In the genomic region with DNA sequence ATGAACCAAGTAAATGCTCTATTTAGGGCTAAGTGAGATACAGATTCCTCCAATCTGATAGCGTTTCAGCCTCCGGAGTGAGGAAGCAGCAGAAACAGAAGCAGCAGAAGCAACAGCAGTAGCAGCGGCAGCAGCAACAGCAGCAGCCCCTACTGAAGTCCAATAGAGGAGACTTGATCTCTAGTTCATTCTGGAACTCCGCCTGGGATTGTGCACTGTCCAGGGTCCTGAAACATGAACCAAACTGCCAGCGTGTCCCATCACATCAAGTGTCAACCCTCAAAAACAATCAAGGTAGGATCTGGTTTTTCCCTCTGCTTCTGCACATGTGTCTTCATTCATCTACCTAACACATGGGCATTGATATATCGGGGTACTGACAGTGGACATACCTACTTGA, we compare ENCODE assay signal across 11 cellular contexts. TPM values are rescaled to one million over a fixed set of nuclear protein-coding genes. Genes with fewer than 3 reads are reported as not detected.
DNase-seq lines count a peak whose midpoint lies in the region; ATAC-seq and TF ChIP-seq lines count a peak whose summit lies in the region.
"Had no signal": no experiment of that assay in that cellular context is flagged by ENCODE, and none has a peak within 500 bp of the region (broad histone marks: within the 10 kb centered on the region; RNA-seq: fewer than 3 reads in every experiment).

Gene DPP10 (plus strand): TSS at position 97 of the 400 bp plus-strand sequence.

- H4K91ac ChIP-seq in IMR-90 (ENCODE audit: insufficient read depth, low read depth, low read length), result no peak within 1 kb of the TSS

- CTCF ChIA-PET in Calu3 (lab: Charles Lee), result no interaction called here
- CTCF ChIA-PET in IMR-90 (lab: Yijun Ruan, JAX), result no interaction called here

- no peak within 1 kb of the TSS for H4K5ac ChIP-seq in IMR-90 (ENCODE audit: low read depth, low read length)

- no peak within 1 kb of the TSS for H2BK15ac ChIP-seq in IMR-90 (ENCODE audit: low read depth, low read length)

- no peaks in the 10 kb centered on the region for H3K9me3 Mint-ChIP-seq in Calu3 (ENCODE audit: low read depth, unreplicated experiment)

- no peak within 1 kb of the TSS for H2AFZ ChIP-seq in IMR-90 (replicated peaks; ENCODE audit: low read length, poor library complexity)

- no peak within 1 kb of the TSS for H2AK5ac ChIP-seq in IMR-90 (ENCODE audit: low read depth, low read length)

- H3K36me3 Mint-ChIP-seq in Calu3 (ENCODE audit: insufficient read depth, unreplicated experiment), result no peaks in the 10 kb centered on the region

- no TSS peak for BruUV-seq in Calu3 (replicated peaks; lab: Mats Ljungman, UMichigan)
- no TSS peak for BruUV-seq in IMR-90 (replicated peaks; lab: Mats Ljungman, UMichigan)

- H3K79me1 ChIP-seq in IMR-90 (ENCODE audit: low read depth in 1 of 2, low read length in 2 of 2), result no peaks in the 10 kb centered on the region

- no peak within 1 kb of the TSS for H3K23ac ChIP-seq in IMR-90 (ENCODE audit: low read depth, low read length)

- H2BK120ac ChIP-seq in IMR-90 (ENCODE audit: low read depth, low read length), result no peak within 1 kb of the TSS

- H3K4me1 ChIP-seq in IMR-90 (ENCODE audit: control insufficient read depth, insufficient read depth, low read length), result no peaks in the 10 kb centered on the region
- no peaks in the 10 kb centered on the region for H3K4me1 ChIP-seq in adipocyte (ENCODE audit: control insufficient read depth, insufficient read depth, low read length)
- no peaks in the 10 kb centered on the region for H3K4me1 ChIP-seq in liver (ENCODE audit: control insufficient read depth in 4 of 4, insufficient read depth in 4 of 4, low read length in 3 of 4)
- H3K4me1 ChIP-seq: pancreas had no signal

- dilution Hi-C loops in IMR-90 (cut with HindIII; ENCODE audit: low sequenced_read_pairs, unreplicated experiment), result no loop called here

- no peak within 1 kb of the TSS for H4K8ac ChIP-seq in IMR-90 (ENCODE audit: low read depth in 2 of 2, low read length in 2 of 2)

- intact Hi-C loops in Calu3 (cut with micrococcal nuclease; ENCODE audit: unreplicated experiment) (no loop called here), IMR-90 (cut with micrococcal nuclease) (no loop called here)

- 0% methylated on average over 2 of the region's 6 CpGs; no CpG with 5 or more reads in 1 of the 2 experiments for WGBS in IMR-90 (ENCODE audit: extremely low coverage in 2 of 2, insufficient read length in 1 of 2), 2 experiments
- 12% methylated on average over 6 of the region's 6 CpGs for WGBS in liver

- no peaks in the 10 kb centered on the region for H3K9me1 ChIP-seq in IMR-90 (ENCODE audit: insufficient read depth, low read length)

- TF ChIP-seq POLR2A in IMR-90 (IDR thresholded peaks at IDR 0.05; ENCODE audit: low read depth, low read length), result no peak

- DNase-seq in Calu3 (peak; percentile 50), IMR-90 (peak; percentile 0), adipocyte (ENCODE audit: low read depth) (peak; percentile 9), DMS153 treated with DMSO at 0.1 percent for 48 hours (lab: John Stamatoyannopoulos, UW; ENCODE audit: unreplicated experiment) (no peak), COLO668 (lab: John Stamatoyannopoulos, UW; ENCODE audit: unreplicated experiment) (no peak), NCI-H2081 (lab: John Stamatoyannopoulos, UW) (no peak)
- DNase-seq: activated CD4-positive, CD25-positive, alpha-beta regulatory T cell; NCI-H510A had no signal

- no peaks in the 10 kb centered on the region for H4K20me1 ChIP-seq in IMR-90 (ENCODE audit: insufficient read depth, low read length)

- H3K4me3 Mint-ChIP-seq in Calu3 (ENCODE audit: low read depth, unreplicated experiment), result no peak within 1 kb of the TSS

- no peak for TF ChIP-seq CTCF in Calu3 (IDR thresholded peaks at IDR 0.05; ENCODE audit: unreplicated experiment)
- no peak for TF ChIP-seq CTCF in IMR-90 (conservative IDR thresholded peaks at IDR 0.05; ENCODE audit: low read depth, low read length)
- no peak for TF ChIP-seq CTCF in liver (IDR thresholded peaks at IDR 0.05; ENCODE audit: low read depth, low read length, missing input control)

- no peak within 1 kb of the TSS for H3K4ac ChIP-seq in IMR-90 (ENCODE audit: low read depth, low read length)

- no peak within 1 kb of the TSS for H3K27ac ChIP-seq in IMR-90 (ENCODE audit: insufficient read depth, low read length)
- H3K27ac ChIP-seq in liver (ENCODE audit: low read depth in 1 of 2, low read length in 2 of 2), result no peak within 1 kb of the TSS
- H3K27ac ChIP-seq: pancreas had no signal

- H3K4me3 ChIP-seq in IMR-90 (ENCODE audit: insufficient read depth, low read depth, low read length) (no peak within 1 kb of the TSS), adipocyte (ENCODE audit: low read length) (no peak within 1 kb of the TSS), liver (ENCODE audit: low read depth in 1 of 3, low read length in 3 of 3) (no peak within 1 kb of the TSS)
- H3K4me3 ChIP-seq: pancreas had no signal

- H3K4me1 Mint-ChIP-seq in Calu3 (ENCODE audit: low read depth, unreplicated experiment), result no peaks in the 10 kb centered on the region

- H2BK20ac ChIP-seq in IMR-90 (ENCODE audit: low read depth, low read length), result no peak within 1 kb of the TSS

- H2AK9ac ChIP-seq in IMR-90 (replicated peaks; ENCODE audit: low read depth, low read length, poor library complexity), result no peak within 1 kb of the TSS

- H3K27me3 Mint-ChIP-seq in Calu3 (ENCODE audit: unreplicated experiment), result peaks cover 9% of the 10 kb centered on the region

- no peak within 1 kb of the TSS for H2BK5ac ChIP-seq in IMR-90 (ENCODE audit: low read depth, low read length, poor library complexity, severe bottlenecking)

- H3K9me3 ChIP-seq in IMR-90 (ENCODE audit: control insufficient read depth, insufficient read depth, low read length), result no peaks in the 10 kb centered on the region; the same call in 1 of the 2 replicates
- no peaks in the 10 kb centered on the region for H3K9me3 ChIP-seq in adipocyte (ENCODE audit: control insufficient read depth, low read length)
- H3K9me3 ChIP-seq in liver (ENCODE audit: control insufficient read depth in 4 of 4, low read length in 3 of 4), result peaks cover 0 to 6% (median under 1%) of the 10 kb centered on the region in 4 donors
- H3K9me3 ChIP-seq: pancreas had no signal

- no peak within 1 kb of the TSS for H3K18ac ChIP-seq in IMR-90 (ENCODE audit: low read depth, low read length)

- H3K9ac ChIP-seq in IMR-90 (ENCODE audit: low read depth, low read length) (no peak within 1 kb of the TSS), adipocyte (ENCODE audit: low read length) (no peak within 1 kb of the TSS), liver (ENCODE audit: low read depth in 1 of 2, low read length in 2 of 2) (no peak within 1 kb of the TSS)

- H3K27ac Mint-ChIP-seq in Calu3 (ENCODE audit: unreplicated experiment), result no peak within 1 kb of the TSS

- H3K14ac ChIP-seq in IMR-90 (replicated peaks; ENCODE audit: low read depth, low read length), result no peak within 1 kb of the TSS

- no peak within 1 kb of the TSS for H3K4me2 ChIP-seq in IMR-90 (ENCODE audit: low read depth, low read length)

- no peaks in the 10 kb centered on the region for H3K36me3 ChIP-seq in IMR-90 (ENCODE audit: control insufficient read depth, insufficient read depth, low read length)
- no peaks in the 10 kb centered on the region for H3K36me3 ChIP-seq in adipocyte (ENCODE audit: control insufficient read depth, insufficient read depth, low read length, severe bottlenecking)
- H3K36me3 ChIP-seq in liver (ENCODE audit: control insufficient read depth in 4 of 4, insufficient read depth in 3 of 4, low read depth in 1 of 4, low read length in 3 of 4), result no peaks in the 10 kb centered on the region
- H3K36me3 ChIP-seq: pancreas had no signal

- no peak for ATAC-seq in IMR-90 (ENCODE audit: low read depth)
- no peak for ATAC-seq in HG02571 (IDR thresholded peaks at IDR 0.05; ENCODE audit: unreplicated experiment)

- H3K27me3 ChIP-seq in IMR-90 (ENCODE audit: control insufficient read depth, insufficient read depth, low read length), result no peaks in the 10 kb centered on the region
- no peaks in the 10 kb centered on the region for H3K27me3 ChIP-seq in adipocyte (replicated peaks; ENCODE audit: control insufficient read depth, insufficient read depth, low read length)
- peaks cover 0 to 3% (median 0%) of the 10 kb centered on the region in 4 donors for H3K27me3 ChIP-seq in liver (ENCODE audit: control insufficient read depth in 4 of 4, insufficient read depth in 4 of 4, low read length in 3 of 4)
- H3K27me3 ChIP-seq: pancreas had no signal

- no peak for TF ChIP-seq RAD21 in IMR-90 (IDR thresholded peaks at IDR 0.05; ENCODE audit: low read length)
- no peak for TF ChIP-seq RAD21 in liver (IDR thresholded peaks at IDR 0.05)

- POLR2A ChIA-PET in IMR-90 (lab: Charles Lee; ENCODE audit: unreplicated experiment), result no interaction called here

- no peak within 1 kb of the TSS for H3K56ac ChIP-seq in IMR-90 (ENCODE audit: extremely low read depth, insufficient read depth, low read length)

- in situ Hi-C loops in IMR-90 (cut with MboI; ENCODE audit: low sequenced_read_pairs), result no loop called here

TF ChIP-seq in IMR-90, 13 proteins besides CTCF, POLR2A, EP300 and RAD21 (continues in another document):
- TF ChIP-seq ELK1 (IDR thresholded peaks at IDR 0.05; ENCODE audit: borderline replicate concordance, low read depth, low read length), result no peak

RNA-seq across cellular contexts. Expression of gene DPP10, which starts in this region (rescaled TPM):
- total RNA-seq in Calu3 (2022) (not detected in 2 replicates), IMR-90 (2012; rRNA removed) (not detected in 2 replicates), liver (1 to 10 TPM in 1 of 2 donors, under 1 TPM in 1; 0.92 to 4.1 TPM)
- polyA plus RNA-seq in IMR-90 (2012; rRNA removed) (not detected in 2 replicates), liver (under 1 TPM; 0.04 to 0.05 TPM)
- not detected in 2 replicates for polyA plus RNA-seq in IMR-90 (2012; cell fraction: cytosol; rRNA removed)
- polyA plus RNA-seq in IMR-90 (2012; cell fraction: nucleus; rRNA removed; ENCODE audit: low replicate concordance), result not detected in 2 replicates

Comparison
In these comparisons a context has a peak if more than half of its experiments do, and no peak if none do; other contexts are left out.
1. Peak in DNase-seq in Calu3; RNA of the gene not detected or under 1 TPM.
2. Peak in DNase-seq in IMR-90; RNA of the gene not detected or under 1 TPM.